In genomic region chr19:56838930-56839664, GRCh38 we compare ENCODE assay signal across 8 cellular contexts.
A peak's percentile ranks its signal among the peaks of the same experiment; 100 is the strongest.
DNase-seq lines count a peak whose midpoint lies in the region; ATAC-seq and TF ChIP-seq lines count a peak whose summit lies in the region.

No MANE protein-coding gene starts in this region.

- TF ChIP-seq CTCF in brain microvascular endothelial cell (IDR thresholded peaks at IDR 0.05; ENCODE audit: low read depth, low read length, missing control alignments) (no peak), GM13976 (IDR thresholded peaks at IDR 0.05; ENCODE audit: borderline replicate concordance, control extremely low read depth, extremely low read depth, insufficient read depth, missing control alignments) (no peak)

- ATAC-seq in stimulated activated naive B cell treated with anti-CD40 and anti-IgM and Interleukin-4, amounts not matched to agents 10 μg/mL and 1 μg/mL and 100 μg/mL, for 72 hours (replicated peaks): peak; percentile 56 to 60
- no peak for ATAC-seq in HG03175 (IDR thresholded peaks at IDR 0.05; ENCODE audit: unreplicated experiment)
- no peak for ATAC-seq in HG02870 (IDR thresholded peaks at IDR 0.05; ENCODE audit: unreplicated experiment)

- H3K4me1 Mint-ChIP-seq in stimulated activated naive B cell treated with anti-CD40 and anti-IgM and Interleukin-4, amounts not matched to agents 10 μg/mL and 1 μg/mL and 100 μg/mL, for 72 hours: peaks cover 5% of the 10 kb centered on the region in 2 donors

- no peak overlapping the region for H3K4me3 ChIP-seq in brain microvascular endothelial cell (ENCODE audit: low read depth, low read length)

- no peaks in the 10 kb centered on the region for H3K36me3 ChIP-seq in brain microvascular endothelial cell (replicated peaks)

- H3K4me3 Mint-ChIP-seq in stimulated activated naive B cell treated with anti-CD40 and anti-IgM and Interleukin-4, amounts not matched to agents 10 μg/mL and 1 μg/mL and 100 μg/mL, for 72 hours: peak overlapping the region; percentile 58 to 76

- peaks cover 21 to 26% of the 10 kb centered on the region in 2 donors for H3K27me3 Mint-ChIP-seq in stimulated activated naive B cell treated with anti-CD40 and anti-IgM and Interleukin-4, amounts not matched to agents 10 μg/mL and 1 μg/mL and 100 μg/mL, for 72 hours

- DNase-seq in NAMALWA (ENCODE audit: low spot score): peak; percentile 18
- DNase-seq in brain microvascular endothelial cell: peak; percentile 77
- peak; percentile 62 for DNase-seq in stimulated activated naive B cell treated with anti-CD40 and anti-IgM and Interleukin-4, amounts not matched to agents 10 μg/mL and 1 μg/mL and 100 μg/mL, for 72 hours
- DNase-seq in DMS79 treated with DMSO at 0.1 percent for 48 hours (lab: John Stamatoyannopoulos, UW): no peak
- DNase-seq in GM13976 (ENCODE audit: low spot score): no peak

- peaks cover 17 to 23% of the 10 kb centered on the region in 2 donors for H3K9me3 Mint-ChIP-seq in stimulated activated naive B cell treated with anti-CD40 and anti-IgM and Interleukin-4, amounts not matched to agents 10 μg/mL and 1 μg/mL and 100 μg/mL, for 72 hours

- in situ Hi-C loops in brain microvascular endothelial cell (cut with HindIII; ENCODE audit: low pct_ligation_motif_present, low sequenced_read_pairs) (no loop called here), GM13976 (cut with MboI; ENCODE audit: low sequenced_read_pairs, unreplicated experiment) (no loop called here)

- H3K36me3 Mint-ChIP-seq in stimulated activated naive B cell treated with anti-CD40 and anti-IgM and Interleukin-4, amounts not matched to agents 10 μg/mL and 1 μg/mL and 100 μg/mL, for 72 hours: peaks cover 17 to 18% of the 10 kb centered on the region in 2 donors

- H3K27me3 ChIP-seq in brain microvascular endothelial cell (replicated peaks) (no peaks in the 10 kb centered on the region), layer of hippocampus (ENCODE audit: control insufficient read depth, insufficient read depth, low read length) (no peaks in the 10 kb centered on the region)

- H3K27ac Mint-ChIP-seq in stimulated activated naive B cell treated with anti-CD40 and anti-IgM and Interleukin-4, amounts not matched to agents 10 μg/mL and 1 μg/mL and 100 μg/mL, for 72 hours: peak overlapping the region; percentile 60

- no peak overlapping the region for H3K27ac ChIP-seq in brain microvascular endothelial cell
- peak overlapping the region; percentile 81 for H3K27ac ChIP-seq in layer of hippocampus (ENCODE audit: low read depth, low read length)

Comparison
In these comparisons a context has a peak if more than half of its experiments do, and no peak if none do; other contexts are left out.
1. DNase-seq: peak in NAMALWA (single experiment), brain microvascular endothelial cell (single experiment) and stimulated activated naive B cell treated with anti-CD40 and anti-IgM and Interleukin-4, amounts not matched to agents 10 μg/mL and 1 μg/mL and 100 μg/mL, for 72 hours (single experiment); none in DMS79 treated with DMSO at 0.1 percent for 48 hours (single experiment) and GM13976 (single experiment).
2. ATAC-seq: peak in stimulated activated naive B cell treated with anti-CD40 and anti-IgM and Interleukin-4, amounts not matched to agents 10 μg/mL and 1 μg/mL and 100 μg/mL, for 72 hours (2 of 2); none in HG03175 (single experiment) and HG02870 (single experiment).